In genomic region chr12:27549231-27549800, GRCh38 we compare ENCODE assay signal across 8 cellular contexts. TPM values are rescaled to one million over a fixed set of nuclear protein-coding genes. Genes with fewer than 3 reads are reported as not detected.
DNase-seq lines count a peak whose midpoint lies in the region; ATAC-seq and TF ChIP-seq lines count a peak whose summit lies in the region.

No MANE protein-coding gene starts in this region.

- H3K9me3 ChIP-seq in subcutaneous abdominal adipose tissue (ENCODE audit: control insufficient read depth in 5 of 5, low read length in 5 of 5) = no peaks in the 10 kb centered on the region

- ATAC-seq in GM21367 (IDR thresholded peaks at IDR 0.05; ENCODE audit: unreplicated experiment) = no peak

- H3K27ac ChIP-seq in angular gyrus (ENCODE audit: low read depth, low read length) = peak overlapping the region; percentile 58
- H3K27ac ChIP-seq in subcutaneous abdominal adipose tissue (ENCODE audit: low read depth, low read length) = peak overlapping the region; percentile 75

- H3K9me3 Mint-ChIP-seq in HFFc6 = no peaks in the 10 kb centered on the region

- DNase-seq in HFFc6 = peak; percentile 86
- DNase-seq in iris pigment epithelial cell (ENCODE audit: low read depth) = peak; percentile 90
- DNase-seq in NCI-H2196 treated with DMSO at 0.1 percent for 48 hours (lab: John Stamatoyannopoulos, UW; ENCODE audit: unreplicated experiment) = no peak
- DNase-seq in hepatic stellate cell (ENCODE audit: low spot score) = no peak
- DNase-seq in stimulated activated naive CD4-positive, alpha-beta T cell (lab: John Stamatoyannopoulos, UW) = no peak

- no peaks in the 10 kb centered on the region for H3K27me3 ChIP-seq in subcutaneous abdominal adipose tissue (ENCODE audit: control insufficient read depth in 5 of 5, insufficient read depth in 4 of 5, low read length in 5 of 5)

- H3K4me1 Mint-ChIP-seq in HFFc6 (ENCODE audit: low read depth) = peaks cover 83% of the 10 kb centered on the region

- peak overlapping the region in 2 of 5 donors; percentile 4 to 64 for H3K9ac ChIP-seq in subcutaneous abdominal adipose tissue (ENCODE audit: low read length in 5 of 5)

- H3K36me3 ChIP-seq in subcutaneous abdominal adipose tissue (ENCODE audit: control insufficient read depth in 5 of 5, insufficient read depth in 5 of 5, low read length in 5 of 5) = no peaks in the 10 kb centered on the region

- peak overlapping the region; percentile 85 for H3K4me3 Mint-ChIP-seq in HFFc6

- peak overlapping the region; percentile 97 for H3K27ac Mint-ChIP-seq in HFFc6

- peaks cover 30% of the 10 kb centered on the region for H3K36me3 Mint-ChIP-seq in HFFc6 (ENCODE audit: low read depth)

- TF ChIP-seq CTCF in HFFc6 (IDR thresholded peaks at IDR 0.05) = no peak

- H3K4me3 ChIP-seq in subcutaneous abdominal adipose tissue (ENCODE audit: low read depth in 1 of 5, low read length in 5 of 5) = peak overlapping the region in 4 of 5 donors; percentile 2 to 63 (median 30)

- H3K27me3 Mint-ChIP-seq in HFFc6 (ENCODE audit: insufficient read depth) = peaks cover 2% of the 10 kb centered on the region; the same call in 1 of the 2 replicates

- H3K4me1 ChIP-seq in subcutaneous abdominal adipose tissue (ENCODE audit: control insufficient read depth in 5 of 5, insufficient read depth in 5 of 5, low read length in 5 of 5) = peaks cover 14 to 60% (median 42%) of the 10 kb centered on the region in 5 donors

RNA-seq across cellular contexts. Expression of gene PPFIBP1, which starts 25.3 kb away (rescaled TPM):
- 100 to 1,000 TPM in 2 of 6 experiments, 10 to 100 TPM in 4; 79.1 to 104 (median 92.0) TPM for total RNA-seq in HFFc6 (2021; fragmentation: NEBNext Ultra II Directional; extraction: Animal tissue kit (Norgen Biotek cat#: 25700))

Comparison
In these comparisons a context has a peak if more than half of its experiments do, and no peak if none do; other contexts are left out.
1. DNase-seq: peak in HFFc6 (single experiment) and iris pigment epithelial cell (single experiment); none in NCI-H2196 treated with DMSO at 0.1 percent for 48 hours (single experiment), hepatic stellate cell (single experiment) and stimulated activated naive CD4-positive, alpha-beta T cell (0 of 6).